ENCODE assay signal across 8 cellular contexts in genomic region chr6:68635706-68636513, GRCh38. TPM values are rescaled to one million over a fixed set of nuclear protein-coding genes. Genes with fewer than 3 reads are reported as not detected.
A peak's percentile ranks its signal among the peaks of the same experiment; 100 is the strongest.
DNase-seq lines count a peak whose midpoint lies in the region; ATAC-seq lines count a peak whose summit lies in the region.

No MANE protein-coding gene starts in this region.

- H3K4me3 ChIP-seq in adipocyte (ENCODE audit: low read length): peak overlapping the region; percentile 83
- peak overlapping the region; percentile 79 for H3K4me3 ChIP-seq in iPS-15b (ENCODE audit: low read depth, low read length)
- peak overlapping the region; percentile 74 to 85 (median 79) for H3K4me3 ChIP-seq in skeletal muscle tissue (ENCODE audit: low read length in 3 of 3)

- H3K9ac ChIP-seq in adipocyte (ENCODE audit: low read length): peak overlapping the region; percentile 25
- peak overlapping the region; percentile 51 for H3K9ac ChIP-seq in iPS-15b (ENCODE audit: low read depth, low read length)
- peak overlapping the region; percentile 40 to 80 (median 75) for H3K9ac ChIP-seq in skeletal muscle tissue (ENCODE audit: low read depth in 1 of 3, low read length in 3 of 3)

- in situ Hi-C loops in Caki2 (cut with HindIII; ENCODE audit: low pct_unique_long_range_greater_than_20kb, low sequenced_read_pairs): no loop called here

- H3K27me3 ChIP-seq in adipocyte (replicated peaks; ENCODE audit: control insufficient read depth, insufficient read depth, low read length) (peaks cover 45% of the 10 kb centered on the region), iPS-15b (ENCODE audit: control insufficient read depth, insufficient read depth, low read length) (peaks cover 70% of the 10 kb centered on the region), skeletal muscle tissue (ENCODE audit: control insufficient read depth in 3 of 3, insufficient read depth in 3 of 3, low read length in 3 of 3) (peaks cover 0 to 30% (median 0%) of the 10 kb centered on the region in 3 donors)

- no peaks in the 10 kb centered on the region for H3K36me3 ChIP-seq in adipocyte (ENCODE audit: control insufficient read depth, insufficient read depth, low read length, severe bottlenecking)
- no peaks in the 10 kb centered on the region for H3K36me3 ChIP-seq in iPS-15b (ENCODE audit: control insufficient read depth, insufficient read depth, low read length)
- H3K36me3 ChIP-seq in skeletal muscle tissue (ENCODE audit: control insufficient read depth in 3 of 3, insufficient read depth in 3 of 3, low read length in 3 of 3): no peaks in the 10 kb centered on the region

- H3K9me3 ChIP-seq in adipocyte (ENCODE audit: control insufficient read depth, low read length) (no peaks in the 10 kb centered on the region), iPS-15b (ENCODE audit: control insufficient read depth, insufficient read depth, low read length) (no peaks in the 10 kb centered on the region), skeletal muscle tissue (ENCODE audit: control insufficient read depth in 3 of 3, low read length in 3 of 3) (no peaks in the 10 kb centered on the region)

- no peak for ATAC-seq in HG03039 (IDR thresholded peaks at IDR 0.05; ENCODE audit: unreplicated experiment)
- no peak for ATAC-seq in HG03280 (IDR thresholded peaks at IDR 0.05; ENCODE audit: unreplicated experiment)
- no peak for ATAC-seq in GM21717 (IDR thresholded peaks at IDR 0.05; ENCODE audit: unreplicated experiment)

- no peak overlapping the region for H3K27ac ChIP-seq in skeletal muscle tissue (ENCODE audit: low read depth, low read length)

- DNase-seq in Caki2 (ENCODE audit: low read depth) (peak; percentile 55), HuH-7.5 (ENCODE audit: low spot score) (peak; percentile 28), adipocyte (ENCODE audit: low read depth) (peak; percentile 48)

- peaks cover 28% of the 10 kb centered on the region for H3K4me1 ChIP-seq in adipocyte (ENCODE audit: control insufficient read depth, insufficient read depth, low read length)
- peaks cover 11% of the 10 kb centered on the region for H3K4me1 ChIP-seq in iPS-15b (ENCODE audit: control insufficient read depth, insufficient read depth, low read length)
- H3K4me1 ChIP-seq in skeletal muscle tissue (ENCODE audit: control insufficient read depth in 3 of 3, insufficient read depth in 3 of 3, low read length in 3 of 3): peaks cover 8 to 17% (median 12%) of the 10 kb centered on the region in 3 donors

RNA-seq across cellular contexts. Expression of gene ADGRB3, which starts 0.8 kb away (rescaled TPM):
- 0.24 TPM in 1 of 2 replicates, not detected in the other for total RNA-seq in Caki2 (2014; rRNA removed; shearing (Covaris generic); ENCODE audit: low replicate concordance)
- 3.1 TPM for total RNA-seq in skeletal muscle tissue

Comparison
In these comparisons a context has a peak if more than half of its experiments do, and no peak if none do; other contexts are left out.
1. H3K9ac ChIP-seq: peak in every context shown above with its lines; median percentile 75 in skeletal muscle tissue; 51 in iPS-15b; 25 in adipocyte.